In genomic region chr10:84160663-84161362, GRCh38 we compare ENCODE assay signal across 1 cellular context.
TF ChIP-seq lines count a peak whose summit lies in the region.

No MANE protein-coding gene starts in this region.

TF ChIP-seq in GM12878, 131 proteins besides CTCF, POLR2A, EP300 and RAD21:
- no peak for TF ChIP-seq YBX1 (IDR thresholded peaks at IDR 0.05)
- TF ChIP-seq CHD4 (IDR thresholded peaks at IDR 0.05), result no peak
- no peak for TF ChIP-seq SIX5 (IDR thresholded peaks at IDR 0.05; ENCODE audit: low read depth, low read length, severe bottlenecking)
- TF ChIP-seq, protein P1, sequence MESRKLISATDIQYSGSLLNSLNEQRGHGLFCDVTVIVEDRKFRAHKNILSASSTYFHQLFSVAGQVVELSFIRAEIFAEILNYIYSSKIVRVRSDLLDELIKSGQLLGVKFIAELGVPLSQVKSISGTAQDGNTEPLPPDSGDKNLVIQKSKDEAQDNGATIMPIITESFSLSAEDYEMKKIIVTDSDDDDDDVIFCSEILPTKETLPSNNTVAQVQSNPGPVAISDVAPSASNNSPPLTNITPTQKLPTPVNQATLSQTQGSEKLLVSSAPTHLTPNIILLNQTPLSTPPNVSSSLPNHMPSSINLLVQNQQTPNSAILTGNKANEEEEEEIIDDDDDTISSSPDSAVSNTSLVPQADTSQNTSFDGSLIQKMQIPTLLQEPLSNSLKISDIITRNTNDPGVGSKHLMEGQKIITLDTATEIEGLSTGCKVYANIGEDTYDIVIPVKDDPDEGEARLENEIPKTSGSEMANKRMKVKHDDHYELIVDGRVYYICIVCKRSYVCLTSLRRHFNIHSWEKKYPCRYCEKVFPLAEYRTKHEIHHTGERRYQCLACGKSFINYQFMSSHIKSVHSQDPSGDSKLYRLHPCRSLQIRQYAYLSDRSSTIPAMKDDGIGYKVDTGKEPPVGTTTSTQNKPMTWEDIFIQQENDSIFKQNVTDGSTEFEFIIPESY (IDR thresholded peaks at IDR 0.05), result no peak
- no peak for TF ChIP-seq CBX3 (IDR thresholded peaks at IDR 0.05; ENCODE audit: borderline replicate concordance, low read depth)
